8 cellular contexts compared by ENCODE assay signal in genomic region chr3:102536479-102536878, GRCh38.
DNase-seq lines count a peak whose midpoint lies in the region; ATAC-seq and TF ChIP-seq lines count a peak whose summit lies in the region.

No MANE protein-coding gene starts in this region.

- no peak overlapping the region for H3K4me3 Mint-ChIP-seq in progenitor cell of endocrine pancreas (ENCODE audit: low read depth)
- no peak overlapping the region for H3K4me3 Mint-ChIP-seq in activated T-helper 1 cell treated with anti-CD3 and anti-CD28 coated beads, Interleukin-12 subunit alpha, Interleukin-12 subunit beta, Interleukin-2, Interleukin-4 antibody, amounts not matched to agents 30 ng/mL and 10 ng/mL and 1 ng/mL, durations not matched to agents 14 hours and 24 hours and 36 hours

- H3K9me3 Mint-ChIP-seq in progenitor cell of endocrine pancreas (ENCODE audit: low read depth) = no peaks in the 10 kb centered on the region
- H3K9me3 Mint-ChIP-seq in activated T-helper 1 cell treated with anti-CD3 and anti-CD28 coated beads, Interleukin-12 subunit alpha, Interleukin-12 subunit beta, Interleukin-2, Interleukin-4 antibody, amounts not matched to agents 30 ng/mL and 10 ng/mL and 1 ng/mL, durations not matched to agents 14 hours and 24 hours and 36 hours = no peaks in the 10 kb centered on the region

- TF ChIP-seq CTCF in fibroblast of pulmonary artery (IDR thresholded peaks at IDR 0.05; ENCODE audit: low read length, missing control alignments) = peak; percentile 43
- TF ChIP-seq CTCF in progenitor cell of endocrine pancreas (IDR thresholded peaks at IDR 0.05; ENCODE audit: unreplicated experiment) = peak; percentile 49

- H3K36me3 Mint-ChIP-seq in progenitor cell of endocrine pancreas (ENCODE audit: insufficient read depth) = no peaks in the 10 kb centered on the region
- no peaks in the 10 kb centered on the region for H3K36me3 Mint-ChIP-seq in activated T-helper 1 cell treated with anti-CD3 and anti-CD28 coated beads, Interleukin-12 subunit alpha, Interleukin-12 subunit beta, Interleukin-2, Interleukin-4 antibody, amounts not matched to agents 30 ng/mL and 10 ng/mL and 1 ng/mL, durations not matched to agents 14 hours and 24 hours and 36 hours (ENCODE audit: low read depth)

- no peaks in the 10 kb centered on the region for H3K27me3 Mint-ChIP-seq in progenitor cell of endocrine pancreas
- H3K27me3 Mint-ChIP-seq in activated T-helper 1 cell treated with anti-CD3 and anti-CD28 coated beads, Interleukin-12 subunit alpha, Interleukin-12 subunit beta, Interleukin-2, Interleukin-4 antibody, amounts not matched to agents 30 ng/mL and 10 ng/mL and 1 ng/mL, durations not matched to agents 14 hours and 24 hours and 36 hours (ENCODE audit: insufficient read depth) = peaks cover 9% of the 10 kb centered on the region

- H3K4me3 ChIP-seq in fibroblast of pulmonary artery (replicated peaks; ENCODE audit: low read depth, low read length) = no peak overlapping the region

- H3K4me1 Mint-ChIP-seq in progenitor cell of endocrine pancreas (ENCODE audit: low read depth) = no peaks in the 10 kb centered on the region
- H3K4me1 Mint-ChIP-seq in activated T-helper 1 cell treated with anti-CD3 and anti-CD28 coated beads, Interleukin-12 subunit alpha, Interleukin-12 subunit beta, Interleukin-2, Interleukin-4 antibody, amounts not matched to agents 30 ng/mL and 10 ng/mL and 1 ng/mL, durations not matched to agents 14 hours and 24 hours and 36 hours (ENCODE audit: low read depth) = no peaks in the 10 kb centered on the region

- ATAC-seq in GM21390 (IDR thresholded peaks at IDR 0.05; ENCODE audit: unreplicated experiment) = peak; percentile 73

- H3K27ac Mint-ChIP-seq in progenitor cell of endocrine pancreas = no peak overlapping the region
- H3K27ac Mint-ChIP-seq in activated T-helper 1 cell treated with anti-CD3 and anti-CD28 coated beads, Interleukin-12 subunit alpha, Interleukin-12 subunit beta, Interleukin-2, Interleukin-4 antibody, amounts not matched to agents 30 ng/mL and 10 ng/mL and 1 ng/mL, durations not matched to agents 14 hours and 24 hours and 36 hours = no peak overlapping the region

- intact Hi-C loops in activated T-helper 1 cell treated with anti-CD3 and anti-CD28 coated beads, Interleukin-12 subunit alpha, Interleukin-12 subunit beta, Interleukin-2, Interleukin-4 antibody, amounts not matched to agents 30 ng/mL and 10 ng/mL and 1 ng/mL, durations not matched to agents 14 hours and 24 hours and 36 hours (cut with micrococcal nuclease) = loop anchor here (1.0 to 5.0 kb wide), 4 partner anchors 307 to 839 kb away; no protein-coding TSS in a partner anchor

- DNase-seq in DMS 273 treated with DMSO at 0.1 percent for 48 hours (lab: John Stamatoyannopoulos, UW) (peak; percentile 54), M059J (ENCODE audit: low read depth) (peak; percentile 58), SHP77 treated with DMSO at 0.1 percent for 48 hours (lab: John Stamatoyannopoulos, UW) (peak; percentile 6), fibroblast of pulmonary artery (ENCODE audit: low read depth) (peak; percentile 63), progenitor cell of endocrine pancreas (ENCODE audit: low spot score, unreplicated experiment) (no peak), cortex of kidney (lab: John Stamatoyannopoulos, UW) (no peak)
- no peak for DNase-seq in activated T-helper 1 cell treated with anti-CD3 and anti-CD28 coated beads, Interleukin-12 subunit alpha, Interleukin-12 subunit beta, Interleukin-2, Interleukin-4 antibody, amounts not matched to agents 30 ng/mL and 10 ng/mL and 1 ng/mL, durations not matched to agents 14 hours and 24 hours and 36 hours (ENCODE audit: low spot score)

Comparison
In these comparisons a context has a peak if more than half of its experiments do, and no peak if none do; other contexts are left out.
1. DNase-seq: peak in DMS 273 treated with DMSO at 0.1 percent for 48 hours (single experiment), M059J (single experiment), SHP77 treated with DMSO at 0.1 percent for 48 hours (single experiment) and fibroblast of pulmonary artery (single experiment); none in progenitor cell of endocrine pancreas (single experiment), activated T-helper 1 cell treated with anti-CD3 and anti-CD28 coated beads, Interleukin-12 subunit alpha, Interleukin-12 subunit beta, Interleukin-2, Interleukin-4 antibody, amounts not matched to agents 30 ng/mL and 10 ng/mL and 1 ng/mL, durations not matched to agents 14 hours and 24 hours and 36 hours (single experiment) and cortex of kidney (single experiment).